Comparison of ENCODE assay signal across 18 cellular contexts in the genomic region with DNA sequence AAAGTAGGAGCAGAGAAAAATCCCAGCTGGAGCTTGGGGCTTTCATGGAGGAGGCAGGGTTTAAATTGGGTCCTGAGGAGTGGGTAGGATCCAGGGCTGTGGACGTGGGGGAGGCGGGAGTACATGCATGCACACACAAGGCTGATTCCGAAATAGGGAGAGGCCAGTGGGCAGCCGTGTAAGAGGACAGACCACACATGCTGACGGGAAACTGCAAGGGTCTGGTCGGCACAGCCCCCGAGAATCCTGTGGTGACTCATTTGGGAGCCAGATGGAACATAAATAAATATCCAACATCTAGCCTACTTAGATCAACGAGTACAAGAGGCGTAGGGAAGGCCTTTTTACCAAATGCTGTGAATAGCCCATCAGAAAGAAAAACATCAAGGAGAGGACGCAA.
A peak's percentile ranks its signal among the peaks of the same experiment; 100 is the strongest.
DNase-seq lines count a peak whose midpoint lies in the region; ATAC-seq and TF ChIP-seq lines count a peak whose summit lies in the region.
"Had no signal": no experiment of that assay in that cellular context is flagged by ENCODE, and none has a peak within 500 bp of the region (broad histone marks: within the 10 kb centered on the region; RNA-seq: fewer than 3 reads in every experiment).

No MANE protein-coding gene starts in this region.

- H2AFZ ChIP-seq in GM23338 (no peak overlapping the region), trophoblast cell (ENCODE audit: insufficient read depth, low read length, poor library complexity) (no peak overlapping the region)

- no peak overlapping the region for H2AK5ac ChIP-seq in trophoblast cell (ENCODE audit: low read length)

- H3K23ac ChIP-seq in trophoblast cell (ENCODE audit: low read length): no peak overlapping the region

- H3K4me3 ChIP-seq in GM23338 (no peak overlapping the region), trophoblast cell (ENCODE audit: low read depth, low read length) (no peak overlapping the region)
- H3K4me3 ChIP-seq: BLaER1 treated with 17β-estradiol and CSF1 and Interleukin-3, amounts not matched to agents 10 nM and 100 nM had no signal

- no peak overlapping the region for H3K14ac ChIP-seq in trophoblast cell (ENCODE audit: low read length)

- DNase-seq in GM23338 (ENCODE audit: low spot score) (no peak), inferior parietal cortex (ENCODE audit: extremely low spot score) (peak; percentile 5), nephron progenitor cell (no peak), superior temporal gyrus (ENCODE audit: extremely low spot score) (peak; percentile 19), trophoblast cell (no peak), GM20000 (ENCODE audit: low spot score) (no peak), NCI-H82 treated with DMSO at 0.1 percent for 48 hours (lab: John Stamatoyannopoulos, UW; ENCODE audit: unreplicated experiment) (no peak)
- DNase-seq: CD8-positive, alpha-beta memory T cell; DMS79 treated with DMSO at 0.1 percent for 48 hours; MM.1S; NCI-H1092; NCI-H146; NCI-H2081 treated with DMSO at 0.1 percent for 48 hours; NCI-H446 treated with DMSO at 0.1 percent for 48 hours; NCI-H748 treated with DMSO at 0.1 percent for 48 hours; SHP77 treated with DMSO at 0.1 percent for 48 hours had no signal

- H2BK120ac ChIP-seq in trophoblast cell (ENCODE audit: insufficient read depth, low read length, poor library complexity): no peak overlapping the region

- H3K27me3 Mint-ChIP-seq in GM23338 (ENCODE audit: insufficient read depth, low read depth, poor library complexity) (peaks cover 3% of the 10 kb centered on the region), nephron progenitor cell (ENCODE audit: low read depth, poor library complexity) (peaks cover 8% of the 10 kb centered on the region)

- TF ChIP-seq CTCF in GM23338 (conservative IDR thresholded peaks at IDR 0.05; ENCODE audit: low read depth in 2 of 2) (no peak), nephron progenitor cell (IDR thresholded peaks at IDR 0.05) (no peak), GM20000 (IDR thresholded peaks at IDR 0.05; ENCODE audit: extremely low read depth, missing control alignments) (no peak)

- no peaks in the 10 kb centered on the region for H3K79me2 ChIP-seq in GM23338 (replicated peaks; ENCODE audit: insufficient read depth)
- no peaks in the 10 kb centered on the region for H3K79me2 ChIP-seq in trophoblast cell (ENCODE audit: control insufficient read depth, insufficient read depth, low read length, poor library complexity)

- peak overlapping the region; percentile 41; the same call in 1 of the 2 replicates for H3K27ac Mint-ChIP-seq in GM23338
- H3K27ac Mint-ChIP-seq in nephron progenitor cell: peak overlapping the region; percentile 91
- H3K27ac Mint-ChIP-seq: CD8-positive, alpha-beta memory T cell had no signal

- H3K4me3 Mint-ChIP-seq in GM23338 (no peak overlapping the region), nephron progenitor cell (no peak overlapping the region)

- H3K36me3 Mint-ChIP-seq in GM23338 (ENCODE audit: low read depth) (no peaks in the 10 kb centered on the region), nephron progenitor cell (ENCODE audit: low read depth) (no peaks in the 10 kb centered on the region)
- H3K36me3 Mint-ChIP-seq: CD8-positive, alpha-beta memory T cell had no signal

- H4K91ac ChIP-seq in trophoblast cell (ENCODE audit: low read depth, low read length): no peak overlapping the region

- WGBS in trophoblast cell (ENCODE audit: extremely low coverage, insufficient coverage, insufficient read length): no CpG with 5 or more reads among the region's 10 CpGs

- ATAC-seq in GM23338: no peak
- ATAC-seq: HCT116 had no signal

- no peak overlapping the region for H3K18ac ChIP-seq in trophoblast cell (ENCODE audit: low read length)

- H3K36me3 ChIP-seq in GM23338 (ENCODE audit: insufficient read depth): no peaks in the 10 kb centered on the region
- no peaks in the 10 kb centered on the region for H3K36me3 ChIP-seq in trophoblast cell (ENCODE audit: control insufficient read depth in 1 of 2, insufficient read depth in 2 of 2, low read length in 2 of 2)
- H3K36me3 ChIP-seq: BLaER1 treated with 17β-estradiol and CSF1 and Interleukin-3, amounts not matched to agents 10 nM and 100 nM had no signal

- no peaks in the 10 kb centered on the region for H3F3A ChIP-seq in GM23338 (replicated peaks; ENCODE audit: low read depth)

- no peaks in the 10 kb centered on the region for H3K9me3 ChIP-seq in trophoblast cell (ENCODE audit: insufficient read depth, low read depth, low read length)

- no peak overlapping the region for H4K8ac ChIP-seq in trophoblast cell (ENCODE audit: low read depth, low read length)

- no peaks in the 10 kb centered on the region; the same call in 1 of the 2 replicates for H3K9me2 ChIP-seq in GM23338 (ENCODE audit: insufficient read depth)

- no peak overlapping the region for H3K4me2 ChIP-seq in GM23338
- H3K4me2 ChIP-seq in trophoblast cell (ENCODE audit: low read length): no peak overlapping the region
- H3K4me2 ChIP-seq: BLaER1 treated with 17β-estradiol and CSF1 and Interleukin-3, amounts not matched to agents 10 nM and 100 nM had no signal

- H3K4me1 ChIP-seq in GM23338 (ENCODE audit: insufficient read depth) (no peaks in the 10 kb centered on the region), trophoblast cell (ENCODE audit: control insufficient read depth in 1 of 2, insufficient read depth in 2 of 2, low read length in 2 of 2) (no peaks in the 10 kb centered on the region)

- no peak overlapping the region for H3K9ac ChIP-seq in trophoblast cell (ENCODE audit: low read length)
- H3K9ac ChIP-seq: BLaER1 treated with 17β-estradiol and CSF1 and Interleukin-3, amounts not matched to agents 10 nM and 100 nM had no signal

- no peaks in the 10 kb centered on the region for H4K20me1 ChIP-seq in GM23338 (replicated peaks; ENCODE audit: insufficient read depth)
- H4K20me1 ChIP-seq: BLaER1 treated with 17β-estradiol and CSF1 and Interleukin-3, amounts not matched to agents 10 nM and 100 nM had no signal

- H3K9me3 Mint-ChIP-seq in GM23338: no peaks in the 10 kb centered on the region
- H3K9me3 Mint-ChIP-seq in nephron progenitor cell: no peaks in the 10 kb centered on the region

- no peaks in the 10 kb centered on the region for H3K79me1 ChIP-seq in trophoblast cell (ENCODE audit: low read length)

- no peak overlapping the region for H3K4ac ChIP-seq in trophoblast cell (ENCODE audit: low read depth, low read length)

- H3K4me1 Mint-ChIP-seq in GM23338 (no peaks in the 10 kb centered on the region), nephron progenitor cell (peaks cover 26% of the 10 kb centered on the region)
- H3K4me1 Mint-ChIP-seq: CD8-positive, alpha-beta memory T cell had no signal

- no peak overlapping the region for H4K12ac ChIP-seq in trophoblast cell (ENCODE audit: low read depth, low read length)

- no peak overlapping the region for H3K27ac ChIP-seq in GM23338 (ENCODE audit: low read depth)
- H3K27ac ChIP-seq in trophoblast cell (ENCODE audit: low read depth, low read length): no peak overlapping the region
- H3K27ac ChIP-seq: BLaER1 treated with 17β-estradiol and CSF1 and Interleukin-3, amounts not matched to agents 10 nM and 100 nM had no signal

- H3K27me3 ChIP-seq in GM23338 (ENCODE audit: insufficient read depth) (no peaks in the 10 kb centered on the region), trophoblast cell (ENCODE audit: insufficient read depth, low read length) (no peaks in the 10 kb centered on the region)
- H3K27me3 ChIP-seq: BLaER1 treated with 17β-estradiol and CSF1 and Interleukin-3, amounts not matched to agents 10 nM and 100 nM had no signal

- no peak overlapping the region for H2BK5ac ChIP-seq in trophoblast cell (ENCODE audit: low read depth, low read length, poor library complexity)

- H2BK12ac ChIP-seq in trophoblast cell (ENCODE audit: low read length): no peak overlapping the region

TF ChIP-seq in GM23338, 12 proteins besides CTCF, POLR2A, EP300 and RAD21 (continues in another document):
- TF ChIP-seq STAT1 (IDR thresholded peaks at IDR 0.05; ENCODE audit: unreplicated experiment): no peak
- no peak for TF ChIP-seq EZH2phosphoT487 (IDR thresholded peaks at IDR 0.05; ENCODE audit: unreplicated experiment)
- TF ChIP-seq, protein P1, sequence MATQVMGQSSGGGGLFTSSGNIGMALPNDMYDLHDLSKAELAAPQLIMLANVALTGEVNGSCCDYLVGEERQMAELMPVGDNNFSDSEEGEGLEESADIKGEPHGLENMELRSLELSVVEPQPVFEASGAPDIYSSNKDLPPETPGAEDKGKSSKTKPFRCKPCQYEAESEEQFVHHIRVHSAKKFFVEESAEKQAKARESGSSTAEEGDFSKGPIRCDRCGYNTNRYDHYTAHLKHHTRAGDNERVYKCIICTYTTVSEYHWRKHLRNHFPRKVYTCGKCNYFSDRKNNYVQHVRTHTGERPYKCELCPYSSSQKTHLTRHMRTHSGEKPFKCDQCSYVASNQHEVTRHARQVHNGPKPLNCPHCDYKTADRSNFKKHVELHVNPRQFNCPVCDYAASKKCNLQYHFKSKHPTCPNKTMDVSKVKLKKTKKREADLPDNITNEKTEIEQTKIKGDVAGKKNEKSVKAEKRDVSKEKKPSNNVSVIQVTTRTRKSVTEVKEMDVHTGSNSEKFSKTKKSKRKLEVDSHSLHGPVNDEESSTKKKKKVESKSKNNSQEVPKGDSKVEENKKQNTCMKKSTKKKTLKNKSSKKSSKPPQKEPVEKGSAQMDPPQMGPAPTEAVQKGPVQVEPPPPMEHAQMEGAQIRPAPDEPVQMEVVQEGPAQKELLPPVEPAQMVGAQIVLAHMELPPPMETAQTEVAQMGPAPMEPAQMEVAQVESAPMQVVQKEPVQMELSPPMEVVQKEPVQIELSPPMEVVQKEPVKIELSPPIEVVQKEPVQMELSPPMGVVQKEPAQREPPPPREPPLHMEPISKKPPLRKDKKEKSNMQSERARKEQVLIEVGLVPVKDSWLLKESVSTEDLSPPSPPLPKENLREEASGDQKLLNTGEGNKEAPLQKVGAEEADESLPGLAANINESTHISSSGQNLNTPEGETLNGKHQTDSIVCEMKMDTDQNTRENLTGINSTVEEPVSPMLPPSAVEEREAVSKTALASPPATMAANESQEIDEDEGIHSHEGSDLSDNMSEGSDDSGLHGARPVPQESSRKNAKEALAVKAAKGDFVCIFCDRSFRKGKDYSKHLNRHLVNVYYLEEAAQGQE (IDR thresholded peaks at IDR 0.05; ENCODE audit: unreplicated experiment): no peak
- TF ChIP-seq CREB1 (CRISPR knock-in tag; IDR thresholded peaks at IDR 0.05; ENCODE audit: low read depth): no peak
- TF ChIP-seq NANOG (IDR thresholded peaks at IDR 0.05; ENCODE audit: borderline replicate concordance): no peak

Comparison
In these comparisons a context has a peak if more than half of its experiments do, and no peak if none do; other contexts are left out.
1. DNase-seq: peak in inferior parietal cortex (single experiment) and superior temporal gyrus (single experiment); none in GM23338 (single experiment), nephron progenitor cell (single experiment), trophoblast cell (0 of 2), GM20000 (single experiment) and NCI-H82 treated with DMSO at 0.1 percent for 48 hours (single experiment).